ENCODE assay signal across 34 cellular contexts in the genomic region with DNA sequence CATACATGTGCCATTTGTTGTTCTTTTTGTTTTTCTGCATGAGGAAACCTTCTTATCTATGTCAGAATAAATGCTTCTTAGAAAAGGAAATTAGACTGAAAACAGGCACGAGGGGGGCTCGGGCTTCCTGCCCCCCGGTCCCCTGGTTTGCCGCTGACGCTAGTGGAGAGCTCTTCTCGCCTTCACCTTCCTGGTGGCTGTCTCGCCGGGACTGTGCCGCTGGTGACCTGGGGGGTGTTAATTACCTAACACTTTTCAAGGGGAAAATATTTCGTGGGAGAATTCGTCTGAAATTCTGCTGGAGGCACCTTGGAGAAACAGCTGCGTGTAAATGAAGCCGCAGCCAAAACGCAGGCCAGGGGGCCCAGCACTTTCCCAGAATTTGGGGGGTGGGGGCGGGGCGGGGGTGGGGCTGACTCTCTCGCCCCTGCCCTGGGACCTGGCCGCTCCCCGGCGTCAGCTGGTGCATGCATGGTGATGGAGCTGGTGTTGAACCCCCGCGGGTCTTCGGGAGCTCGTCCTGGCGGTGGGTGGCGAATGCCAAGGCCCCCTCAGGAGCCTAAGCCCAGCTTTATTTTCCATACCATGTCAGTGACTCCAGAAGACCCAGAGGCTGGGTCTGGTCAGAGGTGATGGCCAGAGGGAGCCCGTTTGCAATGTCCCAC. TPM values are rescaled to one million over a fixed set of nuclear protein-coding genes. Genes with fewer than 3 reads are reported as not detected.
"Had no signal": no experiment of that assay in that cellular context is flagged by ENCODE, and none has a peak within 500 bp of the region (broad histone marks: within the 10 kb centered on the region; RNA-seq: fewer than 3 reads in every experiment).

No MANE protein-coding gene starts in this region.

- H3K9me3 ChIP-seq: Peyer's patch, SJSA1, SK-N-SH had no signal

- H3K4me3 Mint-ChIP-seq: activated CD4-positive, alpha-beta memory T cell treated with anti-CD3 and anti-CD28 coated beads for 36 hours; activated naive CD8-positive, alpha-beta T cell treated with anti-CD3 and anti-CD28 coated beads for 36 hours; activated T-cell treated with anti-CD3 and anti-CD28 coated beads, Interleukin-2, amount 50 U/mL, for 4 hours; activated T-helper 1 cell treated with anti-CD3 and anti-CD28 coated beads, Interleukin-12 subunit alpha, Interleukin-12 subunit beta, Interleukin-2, Interleukin-4 antibody, amounts not matched to agents 30 ng/mL and 10 ng/mL and 1 ng/mL, durations not matched to agents 14 hours and 24 hours and 36 hours; T-helper 1 cell treated with Interleukin-12 subunit alpha and Interleukin-12 subunit beta and Interleukin-4 antibody, amounts not matched to agents 30 μg/mL and 1 μg/mL, for 36 hours; T-helper 2 cell treated with Interferon-gamma antibody and Interleukin-4, amounts not matched to agents 5 μg/mL and 100 μg/mL, for 36 hours had no signal

- H3K4me2 ChIP-seq: KMS-11, SK-N-SH had no signal

- H3K27me3 Mint-ChIP-seq: activated naive CD8-positive, alpha-beta T cell treated with anti-CD3 and anti-CD28 coated beads for 36 hours had no signal

- H3K9ac ChIP-seq: KMS-11, SK-N-SH had no signal

- H3K27ac Mint-ChIP-seq: activated CD4-positive, alpha-beta memory T cell treated with anti-CD3 and anti-CD28 coated beads for 36 hours; activated naive CD8-positive, alpha-beta T cell treated with anti-CD3 and anti-CD28 coated beads for 36 hours; activated T-helper 1 cell treated with anti-CD3 and anti-CD28 coated beads, Interleukin-12 subunit alpha, Interleukin-12 subunit beta, Interleukin-2, Interleukin-4 antibody, amounts not matched to agents 30 ng/mL and 10 ng/mL and 1 ng/mL, durations not matched to agents 14 hours and 24 hours and 36 hours; T-helper 1 cell treated with Interleukin-12 subunit alpha and Interleukin-12 subunit beta and Interleukin-4 antibody, amounts not matched to agents 30 μg/mL and 1 μg/mL, for 36 hours; T-helper 2 cell treated with Interferon-gamma antibody and Interleukin-4, amounts not matched to agents 5 μg/mL and 100 μg/mL, for 36 hours had no signal

- H3K4me3 ChIP-seq: Peyer's patch, SJSA1 had no signal

- H3K36me3 ChIP-seq: brain microvascular endothelial cell, Peyer's patch, SJSA1 had no signal

- H3K4me1 Mint-ChIP-seq: activated naive CD8-positive, alpha-beta T cell treated with anti-CD3 and anti-CD28 coated beads for 36 hours had no signal

- H3K36me3 Mint-ChIP-seq: activated CD4-positive, alpha-beta memory T cell treated with anti-CD3 and anti-CD28 coated beads for 36 hours; activated naive CD8-positive, alpha-beta T cell treated with anti-CD3 and anti-CD28 coated beads for 36 hours had no signal

- H3K9me3 Mint-ChIP-seq: activated CD4-positive, alpha-beta memory T cell treated with anti-CD3 and anti-CD28 coated beads for 36 hours; activated naive CD8-positive, alpha-beta T cell treated with anti-CD3 and anti-CD28 coated beads for 36 hours; activated T-cell treated with anti-CD3 and anti-CD28 coated beads, Interleukin-2, amount 50 U/mL, for 4 hours; activated T-helper 1 cell treated with anti-CD3 and anti-CD28 coated beads, Interleukin-12 subunit alpha, Interleukin-12 subunit beta, Interleukin-2, Interleukin-4 antibody, amounts not matched to agents 30 ng/mL and 10 ng/mL and 1 ng/mL, durations not matched to agents 14 hours and 24 hours and 36 hours; T-helper 1 cell treated with Interleukin-12 subunit alpha and Interleukin-12 subunit beta and Interleukin-4 antibody, amounts not matched to agents 30 μg/mL and 1 μg/mL, for 36 hours; T-helper 2 cell treated with Interferon-gamma antibody and Interleukin-4, amounts not matched to agents 5 μg/mL and 100 μg/mL, for 36 hours had no signal

- H3K27me3 ChIP-seq: Peyer's patch had no signal

- ATAC-seq: activated T-cell treated with anti-CD3 and anti-CD28 coated beads, Interleukin-2, amount 50 U/mL, for 4 hours; PC-3 had no signal

- DNase-seq: activated CD4-positive, alpha-beta memory T cell treated with anti-CD3 and anti-CD28 coated beads for 36 hours; activated CD4-positive, alpha-beta T cell treated with anti-CD3 and anti-CD28 coated beads for 4 hours; activated CD4-positive, alpha-beta T cell treated with anti-CD3 and anti-CD28 coated beads, Interleukin-2, amount 50 U/mL, for 1 hour; activated CD8-positive, alpha-beta memory T cell treated with anti-CD3 and anti-CD28 coated beads, Interleukin-2, amount 50 U/mL, for 4 hours; activated naive CD4-positive, alpha-beta T cell; activated naive CD4-positive, alpha-beta T cell treated with anti-CD3 and anti-CD28 coated beads, Interleukin-2, amount 50 U/mL, for 16 hours; activated naive CD8-positive, alpha-beta T cell treated with anti-CD3 and anti-CD28 coated beads for 36 hours; activated T-cell treated with anti-CD3 and anti-CD28 coated beads for 4 hours; activated T-cell treated with anti-CD3 and anti-CD28 coated beads, Interleukin-2, amount 50 U/mL, for 4 hours; amniotic stem cell; aorta; brain microvascular endothelial cell; MM.1S; NCI-H1092 treated with DMSO at 0.1 percent for 48 hours; NCI-H1417; NCI-H146; NCI-H187; NCI-H2029 treated with DMSO at 0.1 percent for 48 hours; NCI-H2107; NCI-H2171; NCI-H510A; NCI-H526; NCI-H748 treated with DMSO at 0.1 percent for 48 hours; NK-92 treated with Interleukin-12 subunit alpha and Interleukin-12 subunit beta, amount 100 ng/mL, for 24 hours; PC-3; RPMI8226; SHP77 treated with DMSO at 0.1 percent for 48 hours; SK-N-SH had no signal

- H3K4me1 ChIP-seq: Peyer's patch, SJSA1 had no signal

- H3K27ac ChIP-seq: brain microvascular endothelial cell, KMS-11, Peyer's patch, SJSA1 had no signal

RNA-seq across cellular contexts. Expression of a gene that starts 58.3 kb away (rescaled TPM):
- total RNA-seq: activated T-helper 1 cell treated with anti-CD3 and anti-CD28 coated beads, Interleukin-12 subunit alpha, Interleukin-12 subunit beta, Interleukin-2, Interleukin-4 antibody, amounts not matched to agents 30 ng/mL and 10 ng/mL and 1 ng/mL, durations not matched to agents 14 hours and 24 hours and 36 hours had no signal
